10 cellular contexts compared by ENCODE assay signal in genomic region chr1:182430263-182431068, GRCh38. TPM values are rescaled to one million over a fixed set of nuclear protein-coding genes. Genes with fewer than 3 reads are reported as not detected.
DNase-seq lines count a peak whose midpoint lies in the region; ATAC-seq, FAIRE-seq and TF ChIP-seq lines count a peak whose summit lies in the region.
"Had no signal": no experiment of that assay in that cellular context is flagged by ENCODE, and none has a peak within 500 bp of the region (broad histone marks: within the 10 kb centered on the region; RNA-seq: fewer than 3 reads in every experiment).

No MANE protein-coding gene starts in this region.

- no peak overlapping the region for H3K27ac ChIP-seq in upper lobe of left lung
- H3K27ac ChIP-seq: psoas muscle had no signal

- H3K4me1 Mint-ChIP-seq in T-helper 1 cell treated with Interleukin-12 subunit alpha and Interleukin-12 subunit beta and Interleukin-4 antibody, amounts not matched to agents 30 μg/mL and 1 μg/mL, for 36 hours (ENCODE audit: low read depth) = peaks cover 17% of the 10 kb centered on the region

- WGBS in upper lobe of left lung, 2 donors = 63 to 71% methylated on average over 11 of the region's 11 CpGs

- no peaks in the 10 kb centered on the region for H3K36me3 ChIP-seq in upper lobe of left lung

- H3K4me3 Mint-ChIP-seq in T-helper 1 cell treated with Interleukin-12 subunit alpha and Interleukin-12 subunit beta and Interleukin-4 antibody, amounts not matched to agents 30 μg/mL and 1 μg/mL, for 36 hours = no peak overlapping the region

- no peak overlapping the region for H3K4me3 ChIP-seq in upper lobe of left lung
- H3K4me3 ChIP-seq: psoas muscle had no signal

- H3K27ac Mint-ChIP-seq in T-helper 1 cell treated with Interleukin-12 subunit alpha and Interleukin-12 subunit beta and Interleukin-4 antibody, amounts not matched to agents 30 μg/mL and 1 μg/mL, for 36 hours = peak overlapping the region; percentile 22

- H3K4me1 ChIP-seq in upper lobe of left lung = no peaks in the 10 kb centered on the region
- H3K4me1 ChIP-seq: psoas muscle had no signal

- TF ChIP-seq POLR2A in GM12892 (IDR thresholded peaks at IDR 0.05; ENCODE audit: low read depth, low read length) (no peak), upper lobe of left lung (IDR thresholded peaks at IDR 0.05) (no peak)

- intact Hi-C loops in left ventricle myocardium superior (cut with micrococcal nuclease) = no loop called here

- ATAC-seq in HG03066 (IDR thresholded peaks at IDR 0.05; ENCODE audit: low read depth, unreplicated experiment) (peak; percentile 32), left ventricle myocardium superior (no peak), upper lobe of left lung (ENCODE audit: low FRiP score in 2 of 2) (no peak)
- ATAC-seq: psoas muscle had no signal

- H3K27me3 ChIP-seq in upper lobe of left lung = no peaks in the 10 kb centered on the region

- no peaks in the 10 kb centered on the region for H3K9me3 Mint-ChIP-seq in T-helper 1 cell treated with Interleukin-12 subunit alpha and Interleukin-12 subunit beta and Interleukin-4 antibody, amounts not matched to agents 30 μg/mL and 1 μg/mL, for 36 hours

- H3K9me3 ChIP-seq in upper lobe of left lung = no peaks in the 10 kb centered on the region
- H3K9me3 ChIP-seq: psoas muscle had no signal

- DNase-seq in GM12892 (ENCODE audit: insufficient read length) (no peak), iris pigment epithelial cell (ENCODE audit: low read depth) (peak; percentile 36), left ventricle myocardium superior (no peak), D721Med (ENCODE audit: insufficient read length, low spot score) (no peak), upper lobe of left lung (no peak)
- no peak for DNase-seq in effector CD8-positive, alpha-beta T cell (lab: John Stamatoyannopoulos, UW)
- DNase-seq: psoas muscle had no signal

- FAIRE-seq in GM12892 (lab: Jason Lieb, UNC) (peak; percentile 71), D721Med (lab: Jason Lieb, UNC) (no peak)
- FAIRE-seq: endometrium had no signal

- TF ChIP-seq CTCF in D721Med (IDR thresholded peaks at IDR 0.05; ENCODE audit: insufficient read depth, missing control alignments) (no peak), upper lobe of left lung (IDR thresholded peaks at IDR 0.05) (no peak)

- H3K27me3 Mint-ChIP-seq in T-helper 1 cell treated with Interleukin-12 subunit alpha and Interleukin-12 subunit beta and Interleukin-4 antibody, amounts not matched to agents 30 μg/mL and 1 μg/mL, for 36 hours (ENCODE audit: low read depth) = peaks cover 9% of the 10 kb centered on the region

- H3K36me3 Mint-ChIP-seq in T-helper 1 cell treated with Interleukin-12 subunit alpha and Interleukin-12 subunit beta and Interleukin-4 antibody, amounts not matched to agents 30 μg/mL and 1 μg/mL, for 36 hours (ENCODE audit: low read depth) = no peaks in the 10 kb centered on the region

- no peak for TF ChIP-seq EP300 in upper lobe of left lung (IDR thresholded peaks at IDR 0.05)

RNA-seq across cellular contexts. Expression of gene RGSL1, which starts 19.5 kb away (rescaled TPM):
- polyA plus RNA-seq in GM12892 (2012; ENCODE audit: missing spikeins) = 0.06 TPM
- not detected for total RNA-seq in left ventricle myocardium superior
- total RNA-seq in upper lobe of left lung = not detected
- total RNA-seq: psoas muscle had no signal
- polyA plus RNA-seq: psoas muscle had no signal

RNA-seq across cellular contexts. Expression of gene TEDDM1, which starts 30.0 kb away (rescaled TPM):
- 0.19 TPM for polyA plus RNA-seq in GM12892 (2012; ENCODE audit: missing spikeins)
- total RNA-seq in left ventricle myocardium superior (not detected), upper lobe of left lung (not detected)
- total RNA-seq: psoas muscle had no signal
- polyA plus RNA-seq: psoas muscle had no signal

RNA-seq across cellular contexts. Expression of gene GLUL, which starts 38.9 kb away (rescaled TPM):
- 167 TPM for polyA plus RNA-seq in GM12892 (2012; ENCODE audit: missing spikeins)
- 377 TPM for total RNA-seq in left ventricle myocardium superior
- total RNA-seq in upper lobe of left lung = 1,000 to 10,000 TPM; 1,145 to 1,831 (median 1,583) TPM
